19 cellular contexts compared by ENCODE assay signal in the genomic region with DNA sequence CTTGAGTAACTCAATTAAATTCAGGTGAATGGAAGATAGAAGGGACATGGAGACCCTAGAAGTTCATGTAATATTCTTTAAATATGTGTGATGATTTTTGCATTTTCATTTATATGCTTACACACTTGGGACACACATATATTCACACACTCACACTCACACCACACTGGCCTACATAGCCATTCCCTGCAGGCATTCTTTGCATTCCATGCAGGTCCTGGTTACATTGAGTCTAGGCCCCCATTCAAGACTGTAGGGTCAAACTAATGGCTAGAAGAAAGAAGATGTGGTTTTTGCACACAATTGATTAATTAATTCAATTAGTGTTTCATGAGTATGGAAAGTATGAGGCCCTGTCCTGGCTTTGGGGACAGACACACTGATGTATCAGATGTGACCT.
A peak's percentile ranks its signal among the peaks of the same experiment; 100 is the strongest.
DNase-seq lines count a peak whose midpoint lies in the region; FAIRE-seq and TF ChIP-seq lines count a peak whose summit lies in the region.
"Had no signal": no experiment of that assay in that cellular context is flagged by ENCODE, and none has a peak within 500 bp of the region (broad histone marks: within the 10 kb centered on the region; RNA-seq: fewer than 3 reads in every experiment).

No MANE protein-coding gene starts in this region.

- no peak overlapping the region for H3K4ac ChIP-seq in H1 (replicated peaks; ENCODE audit: insufficient read length, low read depth, low read length)
- no peak overlapping the region for H3K4ac ChIP-seq in mesendoderm (ENCODE audit: low read depth, low read length)

- DNase-seq in H1 (ENCODE audit: low read depth in 1 of 2, low spot score in 2 of 2) (no peak), mesendoderm (peak; percentile 19), esophagus muscularis mucosa (ENCODE audit: extremely low spot score) (no peak)
- no peak for DNase-seq in stimulated activated CD4-positive, alpha-beta T cell treated with anti-CD3 and anti-CD28 coated beads, Interleukin-4, amount 100 ng/mL, for 24 hours
- DNase-seq: AML-193; Caco-2; Calu3; CD4-positive, alpha-beta T cell; CD8-positive, alpha-beta T cell; DMS79 treated with DMSO at 0.1 percent for 48 hours; GF-D8 had no signal

- no peak overlapping the region for H3K23ac ChIP-seq in H1 (ENCODE audit: insufficient read length)
- H3K23ac ChIP-seq in mesendoderm (ENCODE audit: low read length) = no peak overlapping the region

- no peak overlapping the region for H3K9ac ChIP-seq in H1 (replicated peaks in 1 of 4; ENCODE audit: extremely low read depth in 1 of 4, low read depth in 3 of 4, low read length in 3 of 4)
- no peak overlapping the region for H3K9ac ChIP-seq in mesendoderm (ENCODE audit: low read length)
- H3K9ac ChIP-seq: BLaER1 treated with 17β-estradiol and CSF1 and Interleukin-3, amounts not matched to agents 10 nM and 100 nM had no signal

- H3K14ac ChIP-seq in H1 (ENCODE audit: insufficient read length) = no peak overlapping the region

- no peak overlapping the region for H2BK12ac ChIP-seq in H1 (ENCODE audit: low read depth, low read length)

- H3K4me3 ChIP-seq in H1 (ENCODE audit: extremely low read depth in 1 of 4, insufficient read depth in 2 of 4, low read depth in 3 of 4, low read length in 4 of 4) = no peak overlapping the region
- no peak overlapping the region for H3K4me3 ChIP-seq in mesendoderm (ENCODE audit: low read length)
- H3K4me3 ChIP-seq in esophagus muscularis mucosa = no peak overlapping the region
- H3K4me3 ChIP-seq: A549; BLaER1 treated with 17β-estradiol and CSF1 and Interleukin-3, amounts not matched to agents 10 nM and 100 nM had no signal

- no peaks in the 10 kb centered on the region for H3K23me2 ChIP-seq in H1 (ENCODE audit: low read depth, low read length)

- TF ChIP-seq EP300 in Ishikawa (IDR thresholded peaks at IDR 0.05; ENCODE audit: borderline replicate concordance) = no peak
- TF ChIP-seq EP300 in H1 (IDR thresholded peaks at IDR 0.05; ENCODE audit: borderline replicate concordance in 1 of 2, low read depth in 2 of 2, low read length in 2 of 2) = no peak
- no peak for TF ChIP-seq EP300 in esophagus muscularis mucosa (IDR thresholded peaks at IDR 0.05)

- no peaks in the 10 kb centered on the region for H3K9me3 ChIP-seq in H1 (ENCODE audit: insufficient read depth in 2 of 2, low read depth in 1 of 2, low read length in 1 of 2)
- no peaks in the 10 kb centered on the region for H3K9me3 ChIP-seq in esophagus muscularis mucosa
- H3K9me3 ChIP-seq: A549; BLaER1 treated with 17β-estradiol and CSF1 and Interleukin-3, amounts not matched to agents 10 nM and 100 nM; Caco-2 had no signal

- CTCF ChIA-PET in H1 (lab: Charles Lee; ENCODE audit: partially characterized antibody) = no interaction called here

- TF ChIP-seq POLR2A in H1 (IDR thresholded peaks at IDR 0.05; ENCODE audit: control extremely low read depth in 1 of 2, low read depth in 2 of 2, low read length in 2 of 2) (no peak), esophagus muscularis mucosa (IDR thresholded peaks at IDR 0.05; ENCODE audit: low read depth) (no peak)

- H3K27ac ChIP-seq in H1 (ENCODE audit: low read depth, low read length) (no peak overlapping the region), mesendoderm (ENCODE audit: low read depth, low read length) (no peak overlapping the region), esophagus muscularis mucosa (replicated peaks in 1 of 4) (no peak overlapping the region)
- H3K27ac ChIP-seq: 22Rv1; A549; BLaER1 treated with 17β-estradiol and CSF1 and Interleukin-3, amounts not matched to agents 10 nM and 100 nM; C4-2B had no signal

- no peak overlapping the region for H4K91ac ChIP-seq in H1 (replicated peaks; ENCODE audit: insufficient read length, low read length)

- TF ChIP-seq RAD21 in Ishikawa (IDR thresholded peaks at IDR 0.05; ENCODE audit: low read depth) (no peak), H1 (IDR thresholded peaks at IDR 0.05 in 1 of 2, conservative IDR thresholded peaks at IDR 0.05 in 1 of 2; ENCODE audit: low read depth in 2 of 2, low read length in 2 of 2) (no peak)

- POLR2A ChIA-PET in H1 (lab: Charles Lee; ENCODE audit: partially characterized antibody) = no interaction called here

- H3K4me2 ChIP-seq in H1 (ENCODE audit: insufficient read depth in 1 of 2, low read depth in 2 of 2, low read length in 2 of 2) = no peak overlapping the region
- H3K4me2 ChIP-seq in mesendoderm (ENCODE audit: low read length) = no peak overlapping the region
- H3K4me2 ChIP-seq: A549; BLaER1 treated with 17β-estradiol and CSF1 and Interleukin-3, amounts not matched to agents 10 nM and 100 nM had no signal

- H3K4me1 ChIP-seq in H1 (replicated peaks in 1 of 4; ENCODE audit: control insufficient read depth in 3 of 4, insufficient read depth in 4 of 4, low read length in 3 of 4) (no peaks in the 10 kb centered on the region; a peak in 1 of 7 replicates), mesendoderm (ENCODE audit: control insufficient read depth, low read depth, low read length) (peaks cover 2% of the 10 kb centered on the region), esophagus muscularis mucosa (no peaks in the 10 kb centered on the region)
- H3K4me1 ChIP-seq: A549; BLaER1 treated with 17β-estradiol and CSF1 and Interleukin-3, amounts not matched to agents 10 nM and 100 nM; Caco-2 had no signal

- H3K56ac ChIP-seq in H1 (replicated peaks; ENCODE audit: insufficient read length, low read depth, low read length) (no peak overlapping the region), mesendoderm (ENCODE audit: low read length) (no peak overlapping the region)

- no peak overlapping the region for H3K18ac ChIP-seq in H1 (ENCODE audit: extremely low read depth, low read length)
- H3K18ac ChIP-seq in mesendoderm (ENCODE audit: low read length) = no peak overlapping the region

- intact Hi-C loops in esophagus muscularis mucosa (cut with DNase I) = no loop called here

- TF ChIP-seq CTCF in H1 (IDR thresholded peaks at IDR 0.05; ENCODE audit: control extremely low read depth in 1 of 3, insufficient read depth in 1 of 3, low read depth in 1 of 3, low read length in 3 of 3) (no peak), esophagus muscularis mucosa (IDR thresholded peaks at IDR 0.05) (no peak)

- no peak for FAIRE-seq in H1 (lab: Jason Lieb, UNC)
- FAIRE-seq: A549, D721Med, G401.6, GM19239 had no signal

- no peak overlapping the region for H2AFZ ChIP-seq in H1 (ENCODE audit: low read length)

- no peak overlapping the region for H2BK5ac ChIP-seq in H1 (ENCODE audit: low read depth, low read length)
- no peak overlapping the region for H2BK5ac ChIP-seq in mesendoderm (ENCODE audit: low read length)

- H2BK120ac ChIP-seq in H1 (replicated peaks; ENCODE audit: low read depth, low read length) (no peak overlapping the region), mesendoderm (ENCODE audit: low read depth, low read length) (no peak overlapping the region)

- H4K20me1 ChIP-seq in H1 (replicated peaks in 1 of 2; ENCODE audit: control insufficient read depth in 1 of 2, insufficient read depth in 2 of 2, low read length in 2 of 2) = no peaks in the 10 kb centered on the region
- H4K20me1 ChIP-seq: BLaER1 treated with 17β-estradiol and CSF1 and Interleukin-3, amounts not matched to agents 10 nM and 100 nM had no signal

- peaks cover 0 to 2% (median 0%) of the 10 kb centered on the region in 4 experiments; a peak in 1 of 7 replicates for H3K27me3 ChIP-seq in H1 (replicated peaks in 1 of 4; ENCODE audit: control insufficient read depth in 3 of 4, extremely low read depth in 1 of 4, insufficient read depth in 3 of 4, low read length in 3 of 4)
- H3K27me3 ChIP-seq in mesendoderm (ENCODE audit: insufficient read depth, low read length, poor library complexity) = no peaks in the 10 kb centered on the region
- no peaks in the 10 kb centered on the region for H3K27me3 ChIP-seq in esophagus muscularis mucosa
- H3K27me3 ChIP-seq: BLaER1 treated with 17β-estradiol and CSF1 and Interleukin-3, amounts not matched to agents 10 nM and 100 nM had no signal

- no peak overlapping the region for H4K5ac ChIP-seq in H1 (ENCODE audit: insufficient read length, low read depth, low read length)
- no peak overlapping the region for H4K5ac ChIP-seq in mesendoderm (ENCODE audit: low read length)

- H2BK15ac ChIP-seq in H1 (ENCODE audit: low read length) (no peak overlapping the region), mesendoderm (replicated peaks; ENCODE audit: low read depth) (no peak overlapping the region)

- H3K79me1 ChIP-seq in H1 (ENCODE audit: low read depth, low read length) = no peaks in the 10 kb centered on the region; the same call in 1 of the 2 replicates
- no peaks in the 10 kb centered on the region for H3K79me1 ChIP-seq in mesendoderm (ENCODE audit: low read length)

- H4K8ac ChIP-seq in H1 (ENCODE audit: extremely low read depth, insufficient read depth, low read length) (no peak overlapping the region), mesendoderm (ENCODE audit: low read depth, low read length) (no peak overlapping the region)

- H2BK20ac ChIP-seq in H1 (ENCODE audit: low read length) = no peak overlapping the region

- no peaks in the 10 kb centered on the region for H3K36me3 ChIP-seq in H1 (ENCODE audit: control insufficient read depth in 2 of 4, insufficient read depth in 4 of 4, low read length in 3 of 4)
- H3K36me3 ChIP-seq in mesendoderm (ENCODE audit: control insufficient read depth, insufficient read depth, low read length) = no peaks in the 10 kb centered on the region
- H3K36me3 ChIP-seq in esophagus muscularis mucosa = no peaks in the 10 kb centered on the region
- H3K36me3 ChIP-seq: BLaER1 treated with 17β-estradiol and CSF1 and Interleukin-3, amounts not matched to agents 10 nM and 100 nM had no signal

- no peak overlapping the region for H2AK5ac ChIP-seq in H1 (ENCODE audit: low read depth, low read length)
- no peak overlapping the region for H2AK5ac ChIP-seq in mesendoderm (ENCODE audit: low read length)

- H3K79me2 ChIP-seq in H1 (ENCODE audit: control insufficient read depth in 1 of 2, insufficient read depth in 2 of 2, low read length in 2 of 2) (no peaks in the 10 kb centered on the region), mesendoderm (ENCODE audit: control insufficient read depth, insufficient read depth, low read length) (no peaks in the 10 kb centered on the region)

TF ChIP-seq in Ishikawa, 13 proteins besides CTCF, POLR2A, EP300 and RAD21:
- no peak for TF ChIP-seq NFIC (IDR thresholded peaks at IDR 0.05)
- TF ChIP-seq TEAD4 (IDR thresholded peaks at IDR 0.05) = peak; percentile 59

TF ChIP-seq in H1, 55 proteins besides CTCF, POLR2A, EP300 and RAD21:
- TF ChIP-seq TEAD4 (IDR thresholded peaks at IDR 0.05; ENCODE audit: low read depth, low read length) = peak; percentile 92
- TF ChIP-seq TAF1 (IDR thresholded peaks at IDR 0.05; ENCODE audit: low read depth, low read length) = no peak
